Comparison of ENCODE assay signal across 8 cellular contexts in genomic region chr3:16884748-16885587, GRCh38. TPM values are rescaled to one million over a fixed set of nuclear protein-coding genes. Genes with fewer than 3 reads are reported as not detected.
A peak's percentile ranks its signal among the peaks of the same experiment; 100 is the strongest.
DNase-seq lines count a peak whose midpoint lies in the region; ATAC-seq and TF ChIP-seq lines count a peak whose summit lies in the region.

TSS of gene PLCL2 (plus strand) at chr3:16884955. CDS start at chr3:16885040, 85 bp downstream.

- H3K4me1 ChIP-seq in osteoblast (ENCODE audit: insufficient read depth, low read length) (peaks cover 12% of the 10 kb centered on the region), upper lobe of left lung (peaks cover 0 to 39% (median 21%) of the 10 kb centered on the region in 4 donors)

- no peaks in the 10 kb centered on the region for H3K27me3 ChIP-seq in osteoblast (ENCODE audit: insufficient read depth, low read length)
- H3K27me3 ChIP-seq in upper lobe of left lung: no peaks in the 10 kb centered on the region

- H4K20me1 ChIP-seq in osteoblast (ENCODE audit: insufficient read depth, low read length): no peaks in the 10 kb centered on the region

- DNase-seq in AG08396 (ENCODE audit: low spot score) (peak; percentile 73), RPMI7951 (ENCODE audit: low read depth) (peak; percentile 18), activated gamma-delta T cell treated with Interleukin-2 at 50 U/mL for 16 hours (peak; percentile 62), germinal center (ENCODE audit: low spot score) (peak; percentile 84), osteoblast (ENCODE audit: insufficient read length, low spot score, missing footprints) (peak; percentile 93), upper lobe of left lung (peak; percentile 43 to 93)

- ATAC-seq in GM19023 (IDR thresholded peaks at IDR 0.05; ENCODE audit: unreplicated experiment) (peak; percentile 38), HG03159 (IDR thresholded peaks at IDR 0.05; ENCODE audit: unreplicated experiment) (peak; percentile 34), upper lobe of left lung (ENCODE audit: low FRiP score in 2 of 2) (peak; percentile 54 to 76)

- peak within 1 kb of the TSS; percentile 96 for H2AFZ ChIP-seq in osteoblast (ENCODE audit: low read length)

- 0 to 1% methylated on average over 16 to 72 of the region's 87 CpGs for WGBS in upper lobe of left lung, 2 donors

- peak within 1 kb of the TSS; percentile 98 for H3K4me2 ChIP-seq in osteoblast (ENCODE audit: insufficient read depth, low read length)

- no peak for TF ChIP-seq EP300 in upper lobe of left lung (IDR thresholded peaks at IDR 0.05)

- H3K27ac ChIP-seq in osteoblast (ENCODE audit: low read depth, low read length) (peak within 1 kb of the TSS; percentile 32), upper lobe of left lung (peak within 1 kb of the TSS; percentile 90 to 96 (median 92))

- TF ChIP-seq CTCF in osteoblast (IDR thresholded peaks at IDR 0.05; ENCODE audit: extremely low read depth, low read depth, low read length) (no peak), upper lobe of left lung (IDR thresholded peaks at IDR 0.05) (no peak)

- peak in 1 of 4 donors; percentile 17 for TF ChIP-seq POLR2A in upper lobe of left lung (IDR thresholded peaks at IDR 0.05)

- H3K9me3 ChIP-seq in osteoblast (ENCODE audit: low read depth, low read length) (no peaks in the 10 kb centered on the region), upper lobe of left lung (no peaks in the 10 kb centered on the region)

- peaks cover 5% of the 10 kb centered on the region for H3K79me2 ChIP-seq in osteoblast (ENCODE audit: insufficient read depth, low read length)

- H3K36me3 ChIP-seq in osteoblast (ENCODE audit: insufficient read depth, low read length) (no peaks in the 10 kb centered on the region), upper lobe of left lung (no peaks in the 10 kb centered on the region)

- H3K4me3 ChIP-seq in osteoblast (ENCODE audit: insufficient read depth, low read length) (peak within 1 kb of the TSS; percentile 82), upper lobe of left lung (peak within 1 kb of the TSS; percentile 72 to 93 (median 86))

RNA-seq across cellular contexts. Expression of gene PLCL2, which starts in this region (rescaled TPM):
- total RNA-seq in RPMI7951 (2014; rRNA removed; shearing (Covaris generic)): 0.12 TPM in 1 of 2 replicates, not detected in the other
- total RNA-seq in osteoblast (5.1 and 6.5 TPM in 2 replicates), upper lobe of left lung (10 to 100 TPM in 4 of 6 donors, 1 to 10 TPM in 2; 6.5 to 15.8 (median 10.7) TPM)

Comparison
In these comparisons a context has a peak if more than half of its experiments do, and no peak if none do; other contexts are left out.
1. Peak in every context shown above with its lines: DNase-seq, ATAC-seq, H3K4me3 ChIP-seq and H3K27ac ChIP-seq.
2. Peak in DNase-seq in RPMI7951; RNA of the gene not detected or under 1 TPM.
3. DNase-seq: peak in every context shown above with its lines; median percentile 93 in osteoblast; 84 in germinal center; 73 in AG08396; 68 in upper lobe of left lung; 62 in activated gamma-delta T cell treated with Interleukin-2 at 50 U/mL for 16 hours; 18 in RPMI7951.